ENCODE assay signal across 8 cellular contexts in the genomic region with DNA sequence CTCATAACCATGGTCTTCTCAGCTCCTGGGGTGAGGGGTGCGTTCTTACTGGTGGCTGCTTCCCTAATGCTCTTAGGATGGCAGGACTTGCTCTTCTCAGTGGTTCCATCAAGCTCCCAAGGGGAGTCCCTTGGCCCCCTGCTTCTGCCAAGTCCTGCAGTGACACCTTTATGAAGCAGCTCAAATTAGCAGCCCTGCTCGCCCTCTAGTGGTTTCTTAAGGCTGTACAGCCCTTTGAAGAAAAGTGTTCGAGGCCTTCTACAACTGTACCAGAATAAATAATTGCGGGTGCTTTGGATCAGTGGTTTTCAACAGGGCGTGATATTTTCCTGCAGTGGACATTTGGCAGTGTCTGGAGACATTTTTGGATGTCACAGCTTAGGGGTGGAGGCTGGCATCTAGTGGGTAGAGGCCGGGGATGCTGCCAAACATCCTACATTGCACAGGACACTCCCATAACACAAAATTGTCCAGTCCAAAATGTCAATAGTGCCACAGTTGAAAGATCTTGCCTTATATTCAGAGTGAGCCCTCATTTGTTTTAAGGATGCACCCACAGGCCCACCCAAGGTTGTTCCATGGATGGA.
DNase-seq lines count a peak whose midpoint lies in the region; ATAC-seq and TF ChIP-seq lines count a peak whose summit lies in the region.

No MANE protein-coding gene starts in this region.

- H3K4me1 ChIP-seq in GM23338 (ENCODE audit: insufficient read depth), result peaks cover 7% of the 10 kb centered on the region

- H3K27me3 ChIP-seq in GM23338 (ENCODE audit: insufficient read depth), result no peaks in the 10 kb centered on the region

- no peaks in the 10 kb centered on the region for H3K79me2 ChIP-seq in GM23338 (replicated peaks; ENCODE audit: insufficient read depth)

- H3K4me1 Mint-ChIP-seq in GM23338, result peaks cover 14% of the 10 kb centered on the region
- no peaks in the 10 kb centered on the region for H3K4me1 Mint-ChIP-seq in activated CD8-positive, alpha-beta memory T cell treated with anti-CD3 and anti-CD28 coated beads, Interleukin-2, amount 10 ng/mL, durations not matched to agents 7 days and 5 days

- H3K4me3 Mint-ChIP-seq in GM23338, result no peak overlapping the region
- no peak overlapping the region for H3K4me3 Mint-ChIP-seq in activated CD8-positive, alpha-beta memory T cell treated with anti-CD3 and anti-CD28 coated beads, Interleukin-2, amount 10 ng/mL, durations not matched to agents 7 days and 5 days

- H3K27me3 Mint-ChIP-seq in GM23338 (ENCODE audit: insufficient read depth, low read depth, poor library complexity), result peaks cover 1% of the 10 kb centered on the region
- H3K27me3 Mint-ChIP-seq in activated CD8-positive, alpha-beta memory T cell treated with anti-CD3 and anti-CD28 coated beads, Interleukin-2, amount 10 ng/mL, durations not matched to agents 7 days and 5 days, result no peaks in the 10 kb centered on the region

- no peak overlapping the region for H3K27ac ChIP-seq in GM23338 (ENCODE audit: low read depth)

- H3K36me3 ChIP-seq in GM23338 (ENCODE audit: insufficient read depth), result no peaks in the 10 kb centered on the region

- peaks cover 5% of the 10 kb centered on the region; the same call in 1 of the 3 replicates for H3K9me3 Mint-ChIP-seq in GM23338
- no peaks in the 10 kb centered on the region for H3K9me3 Mint-ChIP-seq in activated CD8-positive, alpha-beta memory T cell treated with anti-CD3 and anti-CD28 coated beads, Interleukin-2, amount 10 ng/mL, durations not matched to agents 7 days and 5 days (ENCODE audit: low read depth)

- ATAC-seq in GM23338, result peak; percentile 73
- no peak for ATAC-seq in activated CD8-positive, alpha-beta memory T cell treated with anti-CD3 and anti-CD28 coated beads, Interleukin-2, amount 10 ng/mL, durations not matched to agents 7 days and 5 days

- no peak overlapping the region for H2AFZ ChIP-seq in GM23338

- peaks cover 4% of the 10 kb centered on the region; the same call in 1 of the 2 replicates for H3K9me2 ChIP-seq in GM23338 (ENCODE audit: insufficient read depth)

- no peak overlapping the region for H3K4me2 ChIP-seq in GM23338

- CTCF ChIA-PET in activated CD8-positive, alpha-beta memory T cell treated with anti-CD3 and anti-CD28 coated beads, Interleukin-2, amount 10 ng/mL, durations not matched to agents 7 days and 5 days (lab: Charles Lee), result interaction anchor here (0.7 to 1.1 kb wide), 4 partner anchors 9 to 24 kb away, joined by 3 to 4 read pairs (median 3); no protein-coding TSS in a partner anchor

- H3F3A ChIP-seq in GM23338 (replicated peaks; ENCODE audit: low read depth), result no peaks in the 10 kb centered on the region

- H3K36me3 Mint-ChIP-seq in GM23338 (ENCODE audit: low read depth), result peaks cover 14% of the 10 kb centered on the region
- no peaks in the 10 kb centered on the region for H3K36me3 Mint-ChIP-seq in activated CD8-positive, alpha-beta memory T cell treated with anti-CD3 and anti-CD28 coated beads, Interleukin-2, amount 10 ng/mL, durations not matched to agents 7 days and 5 days

- no peaks in the 10 kb centered on the region for H4K20me1 ChIP-seq in GM23338 (replicated peaks; ENCODE audit: insufficient read depth)

- H3K4me3 ChIP-seq in GM23338, result no peak overlapping the region
- H3K4me3 ChIP-seq in fibroblast of the aortic adventitia (ENCODE audit: low read depth, low read length), result no peak overlapping the region

- TF ChIP-seq CTCF in GM23338 (conservative IDR thresholded peaks at IDR 0.05; ENCODE audit: low read depth in 2 of 2) (peak; percentile 70 to 73), fibroblast of the aortic adventitia (IDR thresholded peaks at IDR 0.05; ENCODE audit: insufficient read depth, low read length) (peak; percentile 79)

- peak overlapping the region; percentile 33; the same call in 1 of the 2 replicates for H3K27ac Mint-ChIP-seq in GM23338
- no peak overlapping the region for H3K27ac Mint-ChIP-seq in activated CD8-positive, alpha-beta memory T cell treated with anti-CD3 and anti-CD28 coated beads, Interleukin-2, amount 10 ng/mL, durations not matched to agents 7 days and 5 days

- DNase-seq in NCI-H2029 (lab: John Stamatoyannopoulos, UW), result peak; percentile 1
- no peak for DNase-seq in NCI-H2029 treated with DMSO at 0.1 percent for 48 hours (lab: John Stamatoyannopoulos, UW)
- peak; percentile 60 for DNase-seq in GM23338 (ENCODE audit: low spot score)
- DNase-seq in NCI-H2171 treated with DMSO at 0.1 percent for 48 hours (lab: John Stamatoyannopoulos, UW), result peak; percentile 4
- peak; percentile 44 for DNase-seq in activated CD8-positive, alpha-beta memory T cell treated with anti-CD3 and anti-CD28 coated beads, Interleukin-2, amount 10 ng/mL, durations not matched to agents 7 days and 5 days
- peak; percentile 33 for DNase-seq in fibroblast of the aortic adventitia (ENCODE audit: low read depth)
- DNase-seq in stimulated activated CD4-positive, alpha-beta T cell treated with anti-CD3 and anti-CD28 coated beads, Interleukin-12 subunit alpha, Interleukin-12 subunit beta, amount 100 ng/mL, for 24 hours (ENCODE audit: low read depth in 2 of 2), result peak; percentile 2 to 3
- DNase-seq in SHP77 treated with DMSO at 0.1 percent for 48 hours (lab: John Stamatoyannopoulos, UW), result no peak

TF ChIP-seq in GM23338, 12 proteins besides CTCF, POLR2A, EP300 and RAD21 (continues in another document):
- TF ChIP-seq STAT1 (IDR thresholded peaks at IDR 0.05; ENCODE audit: unreplicated experiment), result no peak
- no peak for TF ChIP-seq ZNF114 (CRISPR knock-in tag; IDR thresholded peaks at IDR 0.05)
- no peak for TF ChIP-seq POLR2AphosphoS5 (IDR thresholded peaks at IDR 0.05; ENCODE audit: low read depth)
- TF ChIP-seq EZH2 (IDR thresholded peaks at IDR 0.05; ENCODE audit: low read depth, unreplicated experiment), result no peak
- TF ChIP-seq NANOG (IDR thresholded peaks at IDR 0.05; ENCODE audit: borderline replicate concordance), result no peak
- TF ChIP-seq, protein P1, sequence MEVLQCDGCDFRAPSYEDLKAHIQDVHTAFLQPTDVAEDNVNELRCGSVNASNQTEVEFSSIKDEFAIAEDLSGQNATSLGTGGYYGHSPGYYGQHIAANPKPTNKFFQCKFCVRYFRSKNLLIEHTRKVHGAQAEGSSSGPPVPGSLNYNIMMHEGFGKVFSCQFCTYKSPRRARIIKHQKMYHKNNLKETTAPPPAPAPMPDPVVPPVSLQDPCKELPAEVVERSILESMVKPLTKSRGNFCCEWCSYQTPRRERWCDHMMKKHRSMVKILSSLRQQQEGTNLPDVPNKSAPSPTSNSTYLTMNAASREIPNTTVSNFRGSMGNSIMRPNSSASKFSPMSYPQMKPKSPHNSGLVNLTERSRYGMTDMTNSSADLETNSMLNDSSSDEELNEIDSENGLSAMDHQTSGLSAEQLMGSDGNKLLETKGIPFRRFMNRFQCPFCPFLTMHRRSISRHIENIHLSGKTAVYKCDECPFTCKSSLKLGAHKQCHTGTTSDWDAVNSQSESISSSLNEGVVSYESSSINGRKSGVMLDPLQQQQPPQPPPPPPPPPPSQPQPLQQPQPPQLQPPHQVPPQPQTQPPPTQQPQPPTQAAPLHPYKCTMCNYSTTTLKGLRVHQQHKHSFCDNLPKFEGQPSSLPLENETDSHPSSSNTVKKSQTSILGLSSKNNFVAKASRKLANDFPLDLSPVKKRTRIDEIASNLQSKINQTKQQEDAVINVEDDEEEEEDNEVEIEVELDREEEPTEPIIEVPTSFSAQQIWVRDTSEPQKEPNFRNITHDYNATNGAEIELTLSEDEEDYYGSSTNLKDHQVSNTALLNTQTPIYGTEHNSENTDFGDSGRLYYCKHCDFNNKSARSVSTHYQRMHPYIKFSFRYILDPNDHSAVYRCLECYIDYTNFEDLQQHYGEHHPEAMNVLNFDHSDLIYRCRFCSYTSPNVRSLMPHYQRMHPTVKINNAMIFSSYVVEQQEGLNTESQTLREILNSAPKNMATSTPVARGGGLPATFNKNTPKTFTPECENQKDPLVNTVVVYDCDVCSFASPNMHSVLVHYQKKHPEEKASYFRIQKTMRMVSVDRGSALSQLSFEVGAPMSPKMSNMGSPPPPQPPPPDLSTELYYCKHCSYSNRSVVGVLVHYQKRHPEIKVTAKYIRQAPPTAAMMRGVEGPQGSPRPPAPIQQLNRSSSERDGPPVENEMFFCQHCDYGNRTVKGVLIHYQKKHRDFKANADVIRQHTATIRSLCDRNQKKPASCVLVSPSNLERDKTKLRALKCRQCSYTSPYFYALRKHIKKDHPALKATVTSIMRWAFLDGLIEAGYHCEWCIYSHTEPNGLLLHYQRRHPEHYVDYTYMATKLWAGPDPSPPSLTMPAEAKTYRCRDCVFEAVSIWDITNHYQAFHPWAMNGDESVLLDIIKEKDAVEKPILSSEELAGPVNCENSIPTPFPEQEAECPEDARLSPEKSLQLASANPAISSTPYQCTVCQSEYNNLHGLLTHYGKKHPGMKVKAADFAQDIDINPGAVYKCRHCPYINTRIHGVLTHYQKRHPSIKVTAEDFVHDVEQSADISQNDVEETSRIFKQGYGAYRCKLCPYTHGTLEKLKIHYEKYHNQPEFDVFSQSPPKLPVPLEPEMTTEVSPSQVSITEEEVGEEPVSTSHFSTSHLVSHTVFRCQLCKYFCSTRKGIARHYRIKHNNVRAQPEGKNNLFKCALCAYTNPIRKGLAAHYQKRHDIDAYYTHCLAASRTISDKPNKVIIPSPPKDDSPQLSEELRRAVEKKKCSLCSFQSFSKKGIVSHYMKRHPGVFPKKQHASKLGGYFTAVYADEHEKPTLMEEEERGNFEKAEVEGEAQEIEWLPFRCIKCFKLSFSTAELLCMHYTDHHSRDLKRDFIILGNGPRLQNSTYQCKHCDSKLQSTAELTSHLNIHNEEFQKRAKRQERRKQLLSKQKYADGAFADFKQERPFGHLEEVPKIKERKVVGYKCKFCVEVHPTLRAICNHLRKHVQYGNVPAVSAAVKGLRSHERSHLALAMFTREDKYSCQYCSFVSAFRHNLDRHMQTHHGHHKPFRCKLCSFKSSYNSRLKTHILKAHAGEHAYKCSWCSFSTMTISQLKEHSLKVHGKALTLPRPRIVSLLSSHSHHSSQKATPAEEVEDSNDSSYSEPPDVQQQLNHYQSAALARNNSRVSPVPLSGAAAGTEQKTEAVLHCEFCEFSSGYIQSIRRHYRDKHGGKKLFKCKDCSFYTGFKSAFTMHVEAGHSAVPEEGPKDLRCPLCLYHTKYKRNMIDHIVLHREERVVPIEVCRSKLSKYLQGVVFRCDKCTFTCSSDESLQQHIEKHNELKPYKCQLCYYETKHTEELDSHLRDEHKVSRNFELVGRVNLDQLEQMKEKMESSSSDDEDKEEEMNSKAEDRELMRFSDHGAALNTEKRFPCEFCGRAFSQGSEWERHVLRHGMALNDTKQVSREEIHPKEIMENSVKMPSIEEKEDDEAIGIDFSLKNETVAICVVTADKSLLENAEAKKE (CRISPR knock-in tag; IDR thresholded peaks at IDR 0.05), result no peak

Comparison
In these comparisons a context has a peak if more than half of its experiments do, and no peak if none do; other contexts are left out.
1. DNase-seq: peak in NCI-H2029 (single experiment), GM23338 (single experiment), NCI-H2171 treated with DMSO at 0.1 percent for 48 hours (single experiment), activated CD8-positive, alpha-beta memory T cell treated with anti-CD3 and anti-CD28 coated beads, Interleukin-2, amount 10 ng/mL, durations not matched to agents 7 days and 5 days (single experiment), fibroblast of the aortic adventitia (single experiment) and stimulated activated CD4-positive, alpha-beta T cell treated with anti-CD3 and anti-CD28 coated beads, Interleukin-12 subunit alpha, Interleukin-12 subunit beta, amount 100 ng/mL, for 24 hours (2 of 2); none in NCI-H2029 treated with DMSO at 0.1 percent for 48 hours (single experiment) and SHP77 treated with DMSO at 0.1 percent for 48 hours (single experiment).